Comparison of ENCODE assay signal across 26 cellular contexts in genomic region chr3:181909241-181909640, GRCh38.
"Had no signal": no experiment of that assay in that cellular context is flagged by ENCODE, and none has a peak within 500 bp of the region (broad histone marks: within the 10 kb centered on the region; RNA-seq: fewer than 3 reads in every experiment).

No MANE protein-coding gene starts in this region.

- H2AFZ ChIP-seq: neural progenitor cell, parathyroid adenoma had no signal

- ATAC-seq: natural killer cell, psoas muscle, right cardiac atrium, right lobe of liver had no signal

- H3K27ac ChIP-seq: neural progenitor cell, ovary, parathyroid adenoma, psoas muscle, right lobe of liver, skin epidermis, spleen, thoracic aorta, thyroid gland, tibial nerve, upper lobe of left lung, vagina had no signal

- H3K4me3 ChIP-seq: neural progenitor cell, ovary, psoas muscle, right lobe of liver, skin epidermis, smooth muscle cell, spleen, stomach, thoracic aorta, thyroid gland, tibial nerve, upper lobe of left lung, vagina had no signal

- H3K9ac ChIP-seq: neural progenitor cell, parathyroid adenoma had no signal

- DNase-seq: natural killer cell; occipital lobe; ovary; posterior cingulate gyrus; psoas muscle; right cardiac atrium; right lobe of liver; spleen; stimulated activated CD4-positive, alpha-beta T cell treated with anti-CD3 and anti-CD28 coated beads, Interleukin-12 subunit alpha, Interleukin-12 subunit beta, amount 100 ng/mL, for 4 hours; stimulated activated CD4-positive, alpha-beta T cell treated with anti-CD3 and anti-CD28 coated beads, Interleukin-1b, Interleukin-23, amount 100 ng/mL, for 48 hours; stimulated activated CD4-positive, alpha-beta T cell treated with anti-CD3 and anti-CD28 coated beads, Interleukin-4, amount 100 ng/mL, for 1 hour; stimulated activated CD4-positive, alpha-beta T cell treated with anti-CD3 and anti-CD28 coated beads, Interleukin-4, amount 100 ng/mL, for 4 hours; stimulated activated CD8-positive, alpha-beta memory T cell treated with anti-CD3 and anti-CD28 coated beads, Interleukin-4, amount 100 ng/mL, for 48 hours; stimulated activated naive B cell treated with anti-CD40 and anti-IgM and Interleukin-4, amounts not matched to agents 10 μg/mL and 1 μg/mL and 100 μg/mL, for 72 hours; stimulated activated naive CD4-positive, alpha-beta T cell treated with Interleukin-2 at 50 U/mL for 16 hours; stomach; thyroid gland; trophoblast cell; upper lobe of left lung had no signal

- H3K9me3 ChIP-seq: ovary, psoas muscle, right lobe of liver, stomach, thoracic aorta, thyroid gland, tibial nerve, upper lobe of left lung, vagina had no signal

- H3K4me1 ChIP-seq: neural progenitor cell, parathyroid adenoma, psoas muscle, right lobe of liver, spleen, stomach, thyroid gland, tibial nerve, upper lobe of left lung, vagina had no signal

- H3K27me3 ChIP-seq: neural progenitor cell, ovary, right lobe of liver, spleen, stomach, thyroid gland, tibial nerve, upper lobe of left lung, vagina had no signal

- H3K4me2 ChIP-seq: neural progenitor cell, smooth muscle cell had no signal

- H3K79me2 ChIP-seq: parathyroid adenoma had no signal

- H3K36me3 ChIP-seq: neural progenitor cell, ovary, right lobe of liver, spleen, stomach, thoracic aorta, thyroid gland, tibial nerve, upper lobe of left lung, vagina had no signal
